Comparison of ENCODE assay signal across 1 cellular context in genomic region chr19:17337675-17338439, GRCh38.
TF ChIP-seq lines count a peak whose summit lies in the region.

No MANE protein-coding gene starts in this region.

TF ChIP-seq in K562, 482 proteins besides CTCF, POLR2A, EP300 and RAD21 (continued from another document and continues in another):
- TF ChIP-seq, protein P1, sequence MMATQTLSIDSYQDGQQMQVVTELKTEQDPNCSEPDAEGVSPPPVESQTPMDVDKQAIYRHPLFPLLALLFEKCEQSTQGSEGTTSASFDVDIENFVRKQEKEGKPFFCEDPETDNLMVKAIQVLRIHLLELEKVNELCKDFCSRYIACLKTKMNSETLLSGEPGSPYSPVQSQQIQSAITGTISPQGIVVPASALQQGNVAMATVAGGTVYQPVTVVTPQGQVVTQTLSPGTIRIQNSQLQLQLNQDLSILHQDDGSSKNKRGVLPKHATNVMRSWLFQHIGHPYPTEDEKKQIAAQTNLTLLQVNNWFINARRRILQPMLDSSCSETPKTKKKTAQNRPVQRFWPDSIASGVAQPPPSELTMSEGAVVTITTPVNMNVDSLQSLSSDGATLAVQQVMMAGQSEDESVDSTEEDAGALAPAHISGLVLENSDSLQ (IDR thresholded peaks at IDR 0.05), result peak; percentile 17; the same call in 1 of the 2 replicates
- TF ChIP-seq PCBP2 (IDR thresholded peaks at IDR 0.05; ENCODE audit: low read depth, low read length, poor library complexity, severe bottlenecking), result no peak
- TF ChIP-seq ZNF24 (IDR thresholded peaks at IDR 0.05), result no peak
- TF ChIP-seq MNT (conservative IDR thresholded peaks at IDR 0.05), result peak in 1 of 2 experiments; percentile 68; a peak in 2 of 4 replicates
- TF ChIP-seq ZNF583 (CRISPR knock-in tag; IDR thresholded peaks at IDR 0.05), result peak; percentile 73
- TF ChIP-seq CREM (IDR thresholded peaks at IDR 0.05; ENCODE audit: low read depth), result no peak
- TF ChIP-seq ZNF133 (CRISPR knock-in tag; IDR thresholded peaks at IDR 0.05), result no peak
- TF ChIP-seq, protein P2, sequence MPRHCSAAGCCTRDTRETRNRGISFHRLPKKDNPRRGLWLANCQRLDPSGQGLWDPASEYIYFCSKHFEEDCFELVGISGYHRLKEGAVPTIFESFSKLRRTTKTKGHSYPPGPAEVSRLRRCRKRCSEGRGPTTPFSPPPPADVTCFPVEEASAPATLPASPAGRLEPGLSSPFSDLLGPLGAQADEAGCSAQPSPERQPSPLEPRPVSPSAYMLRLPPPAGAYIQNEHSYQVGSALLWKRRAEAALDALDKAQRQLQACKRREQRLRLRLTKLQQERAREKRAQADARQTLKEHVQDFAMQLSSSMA (CRISPR knock-in tag; IDR thresholded peaks at IDR 0.05), result no peak
- TF ChIP-seq CREB3 (tag; conservative IDR thresholded peaks at IDR 0.05; ENCODE audit: low read depth), result no peak
- TF ChIP-seq, protein P3, sequence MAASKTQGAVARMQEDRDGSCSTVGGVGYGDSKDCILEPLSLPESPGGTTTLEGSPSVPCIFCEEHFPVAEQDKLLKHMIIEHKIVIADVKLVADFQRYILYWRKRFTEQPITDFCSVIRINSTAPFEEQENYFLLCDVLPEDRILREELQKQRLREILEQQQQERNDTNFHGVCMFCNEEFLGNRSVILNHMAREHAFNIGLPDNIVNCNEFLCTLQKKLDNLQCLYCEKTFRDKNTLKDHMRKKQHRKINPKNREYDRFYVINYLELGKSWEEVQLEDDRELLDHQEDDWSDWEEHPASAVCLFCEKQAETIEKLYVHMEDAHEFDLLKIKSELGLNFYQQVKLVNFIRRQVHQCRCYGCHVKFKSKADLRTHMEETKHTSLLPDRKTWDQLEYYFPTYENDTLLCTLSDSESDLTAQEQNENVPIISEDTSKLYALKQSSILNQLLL (CRISPR knock-in tag; IDR thresholded peaks at IDR 0.05; ENCODE audit: borderline replicate concordance), result no peak
- TF ChIP-seq MECOM (CRISPR knock-in tag; IDR thresholded peaks at IDR 0.05), result no peak
- no peak for TF ChIP-seq CBX3 (IDR thresholded peaks at IDR 0.05; ENCODE audit: borderline replicate concordance in 1 of 2, low read length in 2 of 2)
- no peak for TF ChIP-seq ZNF586 (CRISPR knock-in tag; conservative IDR thresholded peaks at IDR 0.05)
- TF ChIP-seq MXI1 (IDR thresholded peaks at IDR 0.05; ENCODE audit: low read depth, low read length), result 0 out of 2 replicates have a peak, but pooled peaks have one; percentile 14
- TF ChIP-seq, protein P4, sequence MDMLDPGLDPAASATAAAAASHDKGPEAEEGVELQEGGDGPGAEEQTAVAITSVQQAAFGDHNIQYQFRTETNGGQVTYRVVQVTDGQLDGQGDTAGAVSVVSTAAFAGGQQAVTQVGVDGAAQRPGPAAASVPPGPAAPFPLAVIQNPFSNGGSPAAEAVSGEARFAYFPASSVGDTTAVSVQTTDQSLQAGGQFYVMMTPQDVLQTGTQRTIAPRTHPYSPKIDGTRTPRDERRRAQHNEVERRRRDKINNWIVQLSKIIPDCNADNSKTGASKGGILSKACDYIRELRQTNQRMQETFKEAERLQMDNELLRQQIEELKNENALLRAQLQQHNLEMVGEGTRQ (CRISPR knock-in tag; IDR thresholded peaks at IDR 0.05), result no peak; the same call in 1 of the 2 replicates
- TF ChIP-seq CSDE1 (IDR thresholded peaks at IDR 0.05), result no peak
- TF ChIP-seq, protein P5, sequence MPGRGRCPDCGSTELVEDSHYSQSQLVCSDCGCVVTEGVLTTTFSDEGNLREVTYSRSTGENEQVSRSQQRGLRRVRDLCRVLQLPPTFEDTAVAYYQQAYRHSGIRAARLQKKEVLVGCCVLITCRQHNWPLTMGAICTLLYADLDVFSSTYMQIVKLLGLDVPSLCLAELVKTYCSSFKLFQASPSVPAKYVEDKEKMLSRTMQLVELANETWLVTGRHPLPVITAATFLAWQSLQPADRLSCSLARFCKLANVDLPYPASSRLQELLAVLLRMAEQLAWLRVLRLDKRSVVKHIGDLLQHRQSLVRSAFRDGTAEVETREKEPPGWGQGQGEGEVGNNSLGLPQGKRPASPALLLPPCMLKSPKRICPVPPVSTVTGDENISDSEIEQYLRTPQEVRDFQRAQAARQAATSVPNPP (IDR thresholded peaks at IDR 0.05; ENCODE audit: borderline replicate concordance, insufficient read depth, insufficient read length), result no peak
- TF ChIP-seq LARP7 (IDR thresholded peaks at IDR 0.05), result no peak
- TF ChIP-seq TAF7 (tag; IDR thresholded peaks at IDR 0.05), result peak; percentile 48; the same call in 1 of the 2 replicates
- no peak for TF ChIP-seq RFX7 (CRISPR knock-in tag; IDR thresholded peaks at IDR 0.05)
- no peak for TF ChIP-seq CHD4 (IDR thresholded peaks at IDR 0.05; ENCODE audit: insufficient read depth, insufficient replicate concordance, low read depth, low read length, poor library complexity, severe bottlenecking)
- TF ChIP-seq ZNF140 (CRISPR knock-in tag; IDR thresholded peaks at IDR 0.05), result no peak
- TF ChIP-seq CBFA2T3 (IDR thresholded peaks at IDR 0.05), result no peak
- TF ChIP-seq ZKSCAN1 (IDR thresholded peaks at IDR 0.05; ENCODE audit: low read depth, low read length), result no peak
- peak; percentile 75 for TF ChIP-seq SAP30 (IDR thresholded peaks at IDR 0.05; ENCODE audit: borderline replicate concordance, insufficient read depth, low read depth, low read length, poor library complexity, severe bottlenecking)
- TF ChIP-seq CREBBP (IDR thresholded peaks at IDR 0.05; ENCODE audit: low read depth, low read length), result no peak
- TF ChIP-seq SUPT5H (IDR thresholded peaks at IDR 0.05), result no peak; the same call in 1 of the 2 replicates
- no peak for TF ChIP-seq SMAD4 (CRISPR knock-in tag; conservative IDR thresholded peaks at IDR 0.05)
- no peak for TF ChIP-seq FOXO4 (CRISPR knock-in tag; IDR thresholded peaks at IDR 0.05)
- no peak for TF ChIP-seq GABPA (tag; conservative IDR thresholded peaks at IDR 0.05; ENCODE audit: low read depth)
- no peak for TF ChIP-seq NR2F6 (CRISPR knock-in tag; IDR thresholded peaks at IDR 0.05)
- TF ChIP-seq PHF20 (IDR thresholded peaks at IDR 0.05; ENCODE audit: partially characterized antibody), result peak; percentile 16
- peak; percentile 27 for TF ChIP-seq CCNT2 (IDR thresholded peaks at IDR 0.05; ENCODE audit: borderline replicate concordance, extremely low read depth, insufficient read length, low read depth, low read length)
- TF ChIP-seq TCF3 (CRISPR knock-in tag; IDR thresholded peaks at IDR 0.05), result no peak
- no peak for TF ChIP-seq TAF9B (IDR thresholded peaks at IDR 0.05; ENCODE audit: partially characterized antibody)
- no peak for TF ChIP-seq ZNF551 (CRISPR knock-in tag; IDR thresholded peaks at IDR 0.05)
- TF ChIP-seq ZFP30 (CRISPR knock-in tag; IDR thresholded peaks at IDR 0.05; ENCODE audit: borderline replicate concordance), result no peak
- TF ChIP-seq, protein P6, sequence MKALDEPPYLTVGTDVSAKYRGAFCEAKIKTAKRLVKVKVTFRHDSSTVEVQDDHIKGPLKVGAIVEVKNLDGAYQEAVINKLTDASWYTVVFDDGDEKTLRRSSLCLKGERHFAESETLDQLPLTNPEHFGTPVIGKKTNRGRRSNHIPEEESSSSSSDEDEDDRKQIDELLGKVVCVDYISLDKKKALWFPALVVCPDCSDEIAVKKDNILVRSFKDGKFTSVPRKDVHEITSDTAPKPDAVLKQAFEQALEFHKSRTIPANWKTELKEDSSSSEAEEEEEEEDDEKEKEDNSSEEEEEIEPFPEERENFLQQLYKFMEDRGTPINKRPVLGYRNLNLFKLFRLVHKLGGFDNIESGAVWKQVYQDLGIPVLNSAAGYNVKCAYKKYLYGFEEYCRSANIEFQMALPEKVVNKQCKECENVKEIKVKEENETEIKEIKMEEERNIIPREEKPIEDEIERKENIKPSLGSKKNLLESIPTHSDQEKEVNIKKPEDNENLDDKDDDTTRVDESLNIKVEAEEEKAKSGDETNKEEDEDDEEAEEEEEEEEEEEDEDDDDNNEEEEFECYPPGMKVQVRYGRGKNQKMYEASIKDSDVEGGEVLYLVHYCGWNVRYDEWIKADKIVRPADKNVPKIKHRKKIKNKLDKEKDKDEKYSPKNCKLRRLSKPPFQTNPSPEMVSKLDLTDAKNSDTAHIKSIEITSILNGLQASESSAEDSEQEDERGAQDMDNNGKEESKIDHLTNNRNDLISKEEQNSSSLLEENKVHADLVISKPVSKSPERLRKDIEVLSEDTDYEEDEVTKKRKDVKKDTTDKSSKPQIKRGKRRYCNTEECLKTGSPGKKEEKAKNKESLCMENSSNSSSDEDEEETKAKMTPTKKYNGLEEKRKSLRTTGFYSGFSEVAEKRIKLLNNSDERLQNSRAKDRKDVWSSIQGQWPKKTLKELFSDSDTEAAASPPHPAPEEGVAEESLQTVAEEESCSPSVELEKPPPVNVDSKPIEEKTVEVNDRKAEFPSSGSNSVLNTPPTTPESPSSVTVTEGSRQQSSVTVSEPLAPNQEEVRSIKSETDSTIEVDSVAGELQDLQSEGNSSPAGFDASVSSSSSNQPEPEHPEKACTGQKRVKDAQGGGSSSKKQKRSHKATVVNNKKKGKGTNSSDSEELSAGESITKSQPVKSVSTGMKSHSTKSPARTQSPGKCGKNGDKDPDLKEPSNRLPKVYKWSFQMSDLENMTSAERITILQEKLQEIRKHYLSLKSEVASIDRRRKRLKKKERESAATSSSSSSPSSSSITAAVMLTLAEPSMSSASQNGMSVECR (CRISPR knock-in tag; IDR thresholded peaks at IDR 0.05), result no peak; the same call in none of the 2 replicates
- no peak for TF ChIP-seq TSHZ1 (CRISPR knock-in tag; IDR thresholded peaks at IDR 0.05)
- TF ChIP-seq NCOA6 (IDR thresholded peaks at IDR 0.05), result no peak
- TF ChIP-seq KDM4B (IDR thresholded peaks at IDR 0.05; ENCODE audit: borderline replicate concordance in 2 of 2, low read depth in 1 of 2), result no peak
- TF ChIP-seq HOXB6 (CRISPR knock-in tag; IDR thresholded peaks at IDR 0.05; ENCODE audit: borderline replicate concordance), result no peak
- TF ChIP-seq ZNF644 (tag; IDR thresholded peaks at IDR 0.05; ENCODE audit: low read depth), result no peak
- TF ChIP-seq, protein P7, sequence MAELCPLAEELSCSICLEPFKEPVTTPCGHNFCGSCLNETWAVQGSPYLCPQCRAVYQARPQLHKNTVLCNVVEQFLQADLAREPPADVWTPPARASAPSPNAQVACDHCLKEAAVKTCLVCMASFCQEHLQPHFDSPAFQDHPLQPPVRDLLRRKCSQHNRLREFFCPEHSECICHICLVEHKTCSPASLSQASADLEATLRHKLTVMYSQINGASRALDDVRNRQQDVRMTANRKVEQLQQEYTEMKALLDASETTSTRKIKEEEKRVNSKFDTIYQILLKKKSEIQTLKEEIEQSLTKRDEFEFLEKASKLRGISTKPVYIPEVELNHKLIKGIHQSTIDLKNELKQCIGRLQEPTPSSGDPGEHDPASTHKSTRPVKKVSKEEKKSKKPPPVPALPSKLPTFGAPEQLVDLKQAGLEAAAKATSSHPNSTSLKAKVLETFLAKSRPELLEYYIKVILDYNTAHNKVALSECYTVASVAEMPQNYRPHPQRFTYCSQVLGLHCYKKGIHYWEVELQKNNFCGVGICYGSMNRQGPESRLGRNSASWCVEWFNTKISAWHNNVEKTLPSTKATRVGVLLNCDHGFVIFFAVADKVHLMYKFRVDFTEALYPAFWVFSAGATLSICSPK (IDR thresholded peaks at IDR 0.05; ENCODE audit: borderline replicate concordance), result no peak
